ENCODE assay signal across 26 cellular contexts in the genomic region with DNA sequence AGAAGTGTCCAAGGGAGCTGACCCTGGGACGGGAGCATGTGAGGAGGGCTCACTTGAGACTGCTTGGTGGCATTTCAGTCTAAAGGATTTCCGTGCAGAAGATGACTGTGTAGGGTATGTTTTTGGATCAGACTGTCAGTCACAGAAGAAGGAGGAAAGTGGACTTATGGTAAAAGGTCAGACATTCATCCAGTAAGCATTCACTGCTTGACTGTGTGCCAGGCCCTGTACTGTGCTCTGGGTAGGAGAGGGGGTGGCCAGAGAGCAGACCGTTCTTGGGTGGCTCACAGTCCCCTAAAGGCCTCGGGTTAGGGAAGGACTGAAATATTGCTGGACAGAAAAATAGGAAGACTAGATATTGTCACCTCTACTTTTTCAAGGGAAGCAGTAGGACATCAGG. TPM values are rescaled to one million over a fixed set of nuclear protein-coding genes. Genes with fewer than 3 reads are reported as not detected.
A peak's percentile ranks its signal among the peaks of the same experiment; 100 is the strongest.
DNase-seq lines count a peak whose midpoint lies in the region; ATAC-seq, FAIRE-seq and TF ChIP-seq lines count a peak whose summit lies in the region.
"Had no signal": no experiment of that assay in that cellular context is flagged by ENCODE, and none has a peak within 500 bp of the region (broad histone marks: within the 10 kb centered on the region; RNA-seq: fewer than 3 reads in every experiment).

No MANE protein-coding gene starts in this region.

- H3K4me3 Mint-ChIP-seq in stimulated activated effector memory CD8-positive, alpha-beta T cell treated with anti-CD3 and anti-CD28 coated beads, Interleukin-12 subunit alpha, Interleukin-12 subunit beta, amount 100 ng/mL, for 72 hours, result no peak overlapping the region
- H3K4me3 Mint-ChIP-seq: activated CD8-positive, alpha-beta T cell treated with anti-CD3 and anti-CD28 coated beads, Interleukin-2, amount 10 ng/mL, durations not matched to agents 7 days and 5 days; activated naive CD4-positive, alpha-beta T cell treated with anti-CD3 and anti-CD28 coated beads for 36 hours; dendritic cell treated with granulocyte-macrophage colony-stimulating factor and Interleukin-4, amounts not matched to agents 40 ng/mL and 50 ng/mL, for 4 days; H9 had no signal

- H2BK5ac ChIP-seq in H1 (ENCODE audit: low read depth, low read length), result no peak overlapping the region

- H4K20me1 ChIP-seq in H1 (replicated peaks in 1 of 2; ENCODE audit: control insufficient read depth in 1 of 2, insufficient read depth in 2 of 2, low read length in 2 of 2), result no peaks in the 10 kb centered on the region

- no peak for FAIRE-seq in H1 (lab: Jason Lieb, UNC)
- FAIRE-seq: A549 had no signal

- TF ChIP-seq CTCF in H1 (IDR thresholded peaks at IDR 0.05; ENCODE audit: control extremely low read depth in 1 of 3, insufficient read depth in 1 of 3, low read depth in 1 of 3, low read length in 3 of 3) (no peak), BE2C (IDR thresholded peaks at IDR 0.05; ENCODE audit: low read depth, low read length) (no peak)

- H3K27me3 ChIP-seq in H1 (replicated peaks in 1 of 4; ENCODE audit: control insufficient read depth in 3 of 4, extremely low read depth in 1 of 4, insufficient read depth in 3 of 4, low read length in 3 of 4), result peaks cover 0 to 6% (median 2%) of the 10 kb centered on the region in 4 experiments; a peak in 3 of 7 replicates
- peaks cover 6% of the 10 kb centered on the region for H3K27me3 ChIP-seq in BE2C

- H4K5ac ChIP-seq in H1 (ENCODE audit: insufficient read length, low read depth, low read length), result no peak overlapping the region

- H2BK12ac ChIP-seq in H1 (ENCODE audit: low read depth, low read length), result no peak overlapping the region

- no peak overlapping the region for H2BK20ac ChIP-seq in H1 (ENCODE audit: low read length)

- H3K4me2 ChIP-seq in H1 (ENCODE audit: insufficient read depth in 1 of 2, low read depth in 2 of 2, low read length in 2 of 2), result no peak overlapping the region
- H3K4me2 ChIP-seq: A549, KMS-11 had no signal

- H3K14ac ChIP-seq in H1 (ENCODE audit: insufficient read length), result no peak overlapping the region

- no peak overlapping the region for H3K4ac ChIP-seq in H1 (replicated peaks; ENCODE audit: insufficient read length, low read depth, low read length)

- H3K79me1 ChIP-seq in H1 (ENCODE audit: low read depth, low read length), result 0 out of 2 replicates have a peak, but pooled peaks cover 2% of the 10 kb centered on the region

- DNase-seq in AG08396 (ENCODE audit: low spot score) (peak; percentile 56), LHCN-M2 (ENCODE audit: low read depth) (peak; percentile 53), H1 (ENCODE audit: low read depth in 1 of 2, low spot score in 2 of 2) (no peak), myocyte (ENCODE audit: low read depth) (peak; percentile 64), NCI-H146 (lab: John Stamatoyannopoulos, UW) (no peak), BE2C (no peak)
- no peak for DNase-seq in stimulated activated effector memory CD8-positive, alpha-beta T cell treated with anti-CD3 and anti-CD28 coated beads, Interleukin-12 subunit alpha, Interleukin-12 subunit beta, amount 100 ng/mL, for 72 hours (ENCODE audit: low spot score in 2 of 2)
- DNase-seq: activated CD4-positive, CD25-positive, alpha-beta regulatory T cell; activated CD8-positive, alpha-beta T cell treated with anti-CD3 and anti-CD28 coated beads, Interleukin-2, amount 10 ng/mL, durations not matched to agents 7 days and 5 days; activated naive CD4-positive, alpha-beta T cell treated with anti-CD3 and anti-CD28 coated beads for 36 hours; amniotic stem cell; H9; NCI-H1930; NCI-H2227 treated with DMSO at 0.1 percent for 48 hours; NCI-H774; retina; stimulated activated CD4-positive, alpha-beta T cell treated with anti-CD3 and anti-CD28 coated beads, Interleukin-12 subunit alpha, Interleukin-12 subunit beta, amount 100 ng/mL, for 4 hours; T1000; trophoblast cell had no signal

- H3K4me1 Mint-ChIP-seq in stimulated activated effector memory CD8-positive, alpha-beta T cell treated with anti-CD3 and anti-CD28 coated beads, Interleukin-12 subunit alpha, Interleukin-12 subunit beta, amount 100 ng/mL, for 72 hours, result peaks cover 21% of the 10 kb centered on the region

- H3K9me3 Mint-ChIP-seq in stimulated activated effector memory CD8-positive, alpha-beta T cell treated with anti-CD3 and anti-CD28 coated beads, Interleukin-12 subunit alpha, Interleukin-12 subunit beta, amount 100 ng/mL, for 72 hours, result no peaks in the 10 kb centered on the region
- H3K9me3 Mint-ChIP-seq: activated naive CD4-positive, alpha-beta T cell treated with anti-CD3 and anti-CD28 coated beads for 36 hours; dendritic cell treated with granulocyte-macrophage colony-stimulating factor and Interleukin-4, amounts not matched to agents 40 ng/mL and 50 ng/mL, for 4 days; H9 had no signal

- TF ChIP-seq RAD21 in H1 (IDR thresholded peaks at IDR 0.05 in 1 of 2, conservative IDR thresholded peaks at IDR 0.05 in 1 of 2; ENCODE audit: low read depth in 2 of 2, low read length in 2 of 2), result no peak

- H3K36me3 ChIP-seq in H1 (ENCODE audit: control insufficient read depth in 2 of 4, insufficient read depth in 4 of 4, low read length in 3 of 4) (no peaks in the 10 kb centered on the region; a peak in 1 of 8 replicates), BE2C (no peaks in the 10 kb centered on the region)

- H3K23me2 ChIP-seq in H1 (ENCODE audit: low read depth, low read length), result peaks cover 11% of the 10 kb centered on the region

- CTCF ChIA-PET in H1 (lab: Charles Lee; ENCODE audit: partially characterized antibody), result interaction anchor here (1.7 to 19.2 kb wide), 3 partner anchors 12 to 138 kb away, joined by 7 to 415 read pairs (median 63); no protein-coding TSS in a partner anchor

- no peak for TF ChIP-seq EP300 in H1 (IDR thresholded peaks at IDR 0.05; ENCODE audit: borderline replicate concordance in 1 of 2, low read depth in 2 of 2, low read length in 2 of 2)

- H2AK5ac ChIP-seq in H1 (ENCODE audit: low read depth, low read length), result no peak overlapping the region

- H3K23ac ChIP-seq in H1 (ENCODE audit: insufficient read length), result no peak overlapping the region

- H3K9me3 ChIP-seq in H1 (ENCODE audit: insufficient read depth in 2 of 2, low read depth in 1 of 2, low read length in 1 of 2) (no peaks in the 10 kb centered on the region), BE2C (no peaks in the 10 kb centered on the region)
- H3K9me3 ChIP-seq: A549 had no signal

- H3K4me3 ChIP-seq in H1 (ENCODE audit: extremely low read depth in 1 of 4, insufficient read depth in 2 of 4, low read depth in 3 of 4, low read length in 4 of 4), result no peak overlapping the region
- no peak overlapping the region for H3K4me3 ChIP-seq in BE2C (ENCODE audit: low read depth, low read length)
- H3K4me3 ChIP-seq: A549 had no signal

- H3K79me2 ChIP-seq in H1 (ENCODE audit: control insufficient read depth in 1 of 2, insufficient read depth in 2 of 2, low read length in 2 of 2), result peaks cover 0 to 9% of the 10 kb centered on the region in 2 experiments; a peak in 1 of 4 replicates

- H4K8ac ChIP-seq in H1 (ENCODE audit: extremely low read depth, insufficient read depth, low read length), result no peak overlapping the region

- WGBS in H1 (ENCODE audit: extremely low coverage in 1 of 2, insufficient coverage in 1 of 2, insufficient read length in 1 of 2, insufficient replicate concordance in 2 of 2, low coverage in 1 of 2, low lambda C conversion rate in 2 of 2, missing lambda C conversion rate in 1 of 2), 2 experiments, result 87% methylated on average over 4 of the region's 4 CpGs; no CpG with 5 or more reads in 1 of the 2 experiments

- no peaks in the 10 kb centered on the region for H3K36me3 Mint-ChIP-seq in stimulated activated effector memory CD8-positive, alpha-beta T cell treated with anti-CD3 and anti-CD28 coated beads, Interleukin-12 subunit alpha, Interleukin-12 subunit beta, amount 100 ng/mL, for 72 hours

- no peak overlapping the region for H3K27ac Mint-ChIP-seq in stimulated activated effector memory CD8-positive, alpha-beta T cell treated with anti-CD3 and anti-CD28 coated beads, Interleukin-12 subunit alpha, Interleukin-12 subunit beta, amount 100 ng/mL, for 72 hours
- H3K27ac Mint-ChIP-seq: activated CD8-positive, alpha-beta T cell treated with anti-CD3 and anti-CD28 coated beads, Interleukin-2, amount 10 ng/mL, durations not matched to agents 7 days and 5 days; activated naive CD4-positive, alpha-beta T cell treated with anti-CD3 and anti-CD28 coated beads for 36 hours; dendritic cell treated with granulocyte-macrophage colony-stimulating factor and Interleukin-4, amounts not matched to agents 40 ng/mL and 50 ng/mL, for 4 days; H9 had no signal

- no peak overlapping the region for H3K27ac ChIP-seq in H1 (ENCODE audit: low read depth, low read length)
- H3K27ac ChIP-seq: A549, C4-2B, KMS-11 had no signal

- POLR2A ChIA-PET in H1 (lab: Charles Lee; ENCODE audit: partially characterized antibody), result no interaction called here

- H4K91ac ChIP-seq in H1 (replicated peaks; ENCODE audit: insufficient read length, low read length), result no peak overlapping the region

- no peak overlapping the region for H2AFZ ChIP-seq in H1 (ENCODE audit: low read length)

- TF ChIP-seq POLR2A in H1 (IDR thresholded peaks at IDR 0.05; ENCODE audit: control extremely low read depth in 1 of 2, low read depth in 2 of 2, low read length in 2 of 2), result no peak

- ATAC-seq in HG03342 (IDR thresholded peaks at IDR 0.05; ENCODE audit: unreplicated experiment), result no peak
- no peak for ATAC-seq in stimulated activated effector memory CD8-positive, alpha-beta T cell treated with anti-CD3 and anti-CD28 coated beads, Interleukin-12 subunit alpha, Interleukin-12 subunit beta, amount 100 ng/mL, for 72 hours
- ATAC-seq: A549; activated CD8-positive, alpha-beta T cell treated with anti-CD3 and anti-CD28 coated beads, Interleukin-2, amount 10 ng/mL, durations not matched to agents 7 days and 5 days had no signal

- H3K56ac ChIP-seq in H1 (replicated peaks; ENCODE audit: insufficient read length, low read depth, low read length), result no peak overlapping the region

- H3K4me1 ChIP-seq in H1 (replicated peaks in 1 of 4; ENCODE audit: control insufficient read depth in 3 of 4, insufficient read depth in 4 of 4, low read length in 3 of 4), result peaks cover 10 to 19% (median 11%) of the 10 kb centered on the region in 4 experiments
- no peaks in the 10 kb centered on the region for H3K4me1 ChIP-seq in BE2C

- 0 out of 2 replicates have a peak overlapping the region, but pooled peaks have one; percentile 72 for H2BK15ac ChIP-seq in H1 (ENCODE audit: low read length)

- H3K9ac ChIP-seq in H1 (replicated peaks in 1 of 4; ENCODE audit: extremely low read depth in 1 of 4, low read depth in 3 of 4, low read length in 3 of 4), result no peak overlapping the region
- H3K9ac ChIP-seq: KMS-11 had no signal

- H3K18ac ChIP-seq in H1 (ENCODE audit: extremely low read depth, low read length), result no peak overlapping the region

- no peak overlapping the region for H2BK120ac ChIP-seq in H1 (replicated peaks; ENCODE audit: low read depth, low read length)

RNA-seq across cellular contexts. Expression of a gene that starts 2.1 kb away (rescaled TPM):
- total RNA-seq in LHCN-M2 (2014; rRNA removed) (18.4 and 23.9 TPM in 2 replicates), myocyte (210 and 313 TPM in 2 replicates)
- polyA plus RNA-seq in LHCN-M2 (2012), result 65.8 TPM
- 30.8 and 31.4 TPM in 2 replicates for total RNA-seq in H1 (2021; fragmentation: NEBNext Ultra II Directional; extraction: Animal tissue kit (Norgen Biotek cat#: 25700))
- 60.0 and 97.0 TPM in 2 replicates for polyA plus RNA-seq in H1 (2011; rRNA removed)
- 36.3 TPM for polyA plus RNA-seq in H1 (2011; cell fraction: cytosol; rRNA removed)
- polyA plus RNA-seq in H1 (2011; cell fraction: nucleus; rRNA removed), result 49.8 TPM
- polyA plus RNA-seq in H1 (2012, experiment 1 of 2), result 18.5 to 44.5 TPM (median 39.0 TPM) in 4 replicates
- 28.2 TPM for polyA plus RNA-seq in H1 (2012, experiment 2 of 2)
- polyA plus RNA-seq in H1 (2013, experiment 1 of 2), result 40.3 TPM
- 43.1 TPM for polyA plus RNA-seq in H1 (2013, experiment 2 of 2)
- polyA minus RNA-seq in H1 (2011; rRNA and poly(A)+ RNA removed), result 16.9 and 18.9 TPM in 2 replicates
- 25.8 TPM for polyA minus RNA-seq in H1 (2011; cell fraction: cytosol; rRNA and poly(A)+ RNA removed)
- 14.2 TPM for polyA minus RNA-seq in H1 (2011; cell fraction: nucleus; rRNA and poly(A)+ RNA removed)
- polyA plus RNA-seq in myocyte (2012), result 190 TPM
- 2.3 TPM for polyA plus RNA-seq in BE2C (2012; ENCODE audit: insufficient read depth, insufficient read length, low read depth)

RNA-seq across cellular contexts. Expression of a gene that starts 38.0 kb away (rescaled TPM):
- total RNA-seq in LHCN-M2 (2014; rRNA removed) (5.1 and 10.2 TPM in 2 replicates), myocyte (380 and 601 TPM in 2 replicates)
- 90.8 TPM for polyA plus RNA-seq in LHCN-M2 (2012)
- 31.4 and 34.8 TPM in 2 replicates for total RNA-seq in H1 (2021; fragmentation: NEBNext Ultra II Directional; extraction: Animal tissue kit (Norgen Biotek cat#: 25700))
- 29.5 and 43.9 TPM in 2 replicates for polyA plus RNA-seq in H1 (2011; rRNA removed)
- polyA plus RNA-seq in H1 (2011; cell fraction: cytosol; rRNA removed), result 46.1 TPM
- polyA plus RNA-seq in H1 (2011; cell fraction: nucleus; rRNA removed), result 32.9 TPM
- 51.7 to 65.2 TPM (median 58.2 TPM) in 4 replicates for polyA plus RNA-seq in H1 (2012, experiment 1 of 2)
- 15.5 TPM for polyA plus RNA-seq in H1 (2012, experiment 2 of 2)
- polyA plus RNA-seq in H1 (2013, experiment 1 of 2), result 20.4 TPM
- 21.3 TPM for polyA plus RNA-seq in H1 (2013, experiment 2 of 2)
- 58.1 and 66.4 TPM in 2 replicates for polyA minus RNA-seq in H1 (2011; rRNA and poly(A)+ RNA removed)
- 20.0 TPM for polyA minus RNA-seq in H1 (2011; cell fraction: cytosol; rRNA and poly(A)+ RNA removed)
- polyA minus RNA-seq in H1 (2011; cell fraction: nucleus; rRNA and poly(A)+ RNA removed), result 15.2 TPM
- polyA plus RNA-seq in myocyte (2012), result 786 TPM
- polyA plus RNA-seq in BE2C (2012; ENCODE audit: insufficient read depth, insufficient read length, low read depth), result 9.3 TPM
- total RNA-seq: activated CD8-positive, alpha-beta T cell treated with anti-CD3 and anti-CD28 coated beads, Interleukin-2, amount 10 ng/mL, durations not matched to agents 7 days and 5 days; activated naive CD4-positive, alpha-beta T cell treated with anti-CD3 and anti-CD28 coated beads for 36 hours; G401; glomerular endothelial cell had no signal
- polyA plus RNA-seq: A549 had no signal

Comparison
In these comparisons a context has a peak if more than half of its experiments do, and no peak if none do; other contexts are left out.
1. DNase-seq: peak in AG08396 (single experiment), LHCN-M2 (single experiment) and myocyte (single experiment); none in H1 (0 of 2), stimulated activated effector memory CD8-positive, alpha-beta T cell treated with anti-CD3 and anti-CD28 coated beads, Interleukin-12 subunit alpha, Interleukin-12 subunit beta, amount 100 ng/mL, for 72 hours (0 of 2), NCI-H146 (single experiment) and BE2C (single experiment).
2. RNA of a gene that starts 38.0 kb away (total RNA-seq): 380 to 601 TPM in myocyte; 31.4 to 34.8 TPM in H1 and 5.1 to 10.2 TPM in LHCN-M2; every median in the first group is over 10 times any median in the second.